ENCODE assay signal across 1 cellular context in the genomic region with DNA sequence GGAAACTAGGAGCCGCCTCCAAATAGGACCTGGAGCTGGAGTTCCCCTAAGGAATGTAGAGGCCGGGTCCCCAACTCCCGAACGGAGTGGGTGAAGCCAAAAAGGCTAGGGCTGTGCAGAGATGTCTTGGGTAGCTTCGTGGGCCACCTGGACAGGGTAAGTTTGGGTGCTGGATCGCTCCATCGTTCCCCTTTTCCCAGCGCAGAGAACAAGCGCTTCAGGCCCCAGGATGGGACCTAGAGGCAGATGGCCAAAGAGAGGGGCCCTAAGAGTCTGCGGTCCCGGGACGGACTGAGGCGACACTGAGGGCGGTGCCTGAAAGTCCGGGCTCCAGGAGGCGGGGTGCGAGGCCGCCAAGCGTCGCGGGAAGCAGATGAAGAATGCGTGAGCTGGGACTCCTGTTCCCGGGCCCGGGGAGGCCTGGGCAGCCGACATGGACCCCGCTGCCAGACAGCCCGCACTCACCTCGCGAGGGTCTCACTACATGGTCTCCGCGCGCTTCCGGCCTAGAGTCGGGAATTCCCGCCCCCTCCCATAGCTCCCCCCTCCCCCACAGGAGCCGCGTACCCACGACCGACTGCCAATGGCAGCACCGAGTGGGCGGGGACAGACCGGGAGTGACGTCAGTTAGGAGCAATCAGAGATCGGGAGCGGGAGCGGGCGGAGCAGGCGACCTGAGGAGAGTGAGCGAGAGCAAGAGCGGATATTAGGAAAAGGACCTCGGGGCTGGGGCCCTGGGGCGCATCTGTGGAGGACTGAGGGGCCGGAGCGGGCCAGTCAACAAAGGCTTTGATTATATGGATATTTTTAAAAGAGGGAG.
TF ChIP-seq lines count a peak whose summit lies in the region.

TSS of gene SLC39A1 (minus strand) at position 508 of the 820 bp plus-strand sequence. CDS start 822 bp downstream, outside the sequence.

TF ChIP-seq in GM23338, 12 proteins besides CTCF, POLR2A, EP300 and RAD21 (continued from another document):
- TF ChIP-seq, protein P1, sequence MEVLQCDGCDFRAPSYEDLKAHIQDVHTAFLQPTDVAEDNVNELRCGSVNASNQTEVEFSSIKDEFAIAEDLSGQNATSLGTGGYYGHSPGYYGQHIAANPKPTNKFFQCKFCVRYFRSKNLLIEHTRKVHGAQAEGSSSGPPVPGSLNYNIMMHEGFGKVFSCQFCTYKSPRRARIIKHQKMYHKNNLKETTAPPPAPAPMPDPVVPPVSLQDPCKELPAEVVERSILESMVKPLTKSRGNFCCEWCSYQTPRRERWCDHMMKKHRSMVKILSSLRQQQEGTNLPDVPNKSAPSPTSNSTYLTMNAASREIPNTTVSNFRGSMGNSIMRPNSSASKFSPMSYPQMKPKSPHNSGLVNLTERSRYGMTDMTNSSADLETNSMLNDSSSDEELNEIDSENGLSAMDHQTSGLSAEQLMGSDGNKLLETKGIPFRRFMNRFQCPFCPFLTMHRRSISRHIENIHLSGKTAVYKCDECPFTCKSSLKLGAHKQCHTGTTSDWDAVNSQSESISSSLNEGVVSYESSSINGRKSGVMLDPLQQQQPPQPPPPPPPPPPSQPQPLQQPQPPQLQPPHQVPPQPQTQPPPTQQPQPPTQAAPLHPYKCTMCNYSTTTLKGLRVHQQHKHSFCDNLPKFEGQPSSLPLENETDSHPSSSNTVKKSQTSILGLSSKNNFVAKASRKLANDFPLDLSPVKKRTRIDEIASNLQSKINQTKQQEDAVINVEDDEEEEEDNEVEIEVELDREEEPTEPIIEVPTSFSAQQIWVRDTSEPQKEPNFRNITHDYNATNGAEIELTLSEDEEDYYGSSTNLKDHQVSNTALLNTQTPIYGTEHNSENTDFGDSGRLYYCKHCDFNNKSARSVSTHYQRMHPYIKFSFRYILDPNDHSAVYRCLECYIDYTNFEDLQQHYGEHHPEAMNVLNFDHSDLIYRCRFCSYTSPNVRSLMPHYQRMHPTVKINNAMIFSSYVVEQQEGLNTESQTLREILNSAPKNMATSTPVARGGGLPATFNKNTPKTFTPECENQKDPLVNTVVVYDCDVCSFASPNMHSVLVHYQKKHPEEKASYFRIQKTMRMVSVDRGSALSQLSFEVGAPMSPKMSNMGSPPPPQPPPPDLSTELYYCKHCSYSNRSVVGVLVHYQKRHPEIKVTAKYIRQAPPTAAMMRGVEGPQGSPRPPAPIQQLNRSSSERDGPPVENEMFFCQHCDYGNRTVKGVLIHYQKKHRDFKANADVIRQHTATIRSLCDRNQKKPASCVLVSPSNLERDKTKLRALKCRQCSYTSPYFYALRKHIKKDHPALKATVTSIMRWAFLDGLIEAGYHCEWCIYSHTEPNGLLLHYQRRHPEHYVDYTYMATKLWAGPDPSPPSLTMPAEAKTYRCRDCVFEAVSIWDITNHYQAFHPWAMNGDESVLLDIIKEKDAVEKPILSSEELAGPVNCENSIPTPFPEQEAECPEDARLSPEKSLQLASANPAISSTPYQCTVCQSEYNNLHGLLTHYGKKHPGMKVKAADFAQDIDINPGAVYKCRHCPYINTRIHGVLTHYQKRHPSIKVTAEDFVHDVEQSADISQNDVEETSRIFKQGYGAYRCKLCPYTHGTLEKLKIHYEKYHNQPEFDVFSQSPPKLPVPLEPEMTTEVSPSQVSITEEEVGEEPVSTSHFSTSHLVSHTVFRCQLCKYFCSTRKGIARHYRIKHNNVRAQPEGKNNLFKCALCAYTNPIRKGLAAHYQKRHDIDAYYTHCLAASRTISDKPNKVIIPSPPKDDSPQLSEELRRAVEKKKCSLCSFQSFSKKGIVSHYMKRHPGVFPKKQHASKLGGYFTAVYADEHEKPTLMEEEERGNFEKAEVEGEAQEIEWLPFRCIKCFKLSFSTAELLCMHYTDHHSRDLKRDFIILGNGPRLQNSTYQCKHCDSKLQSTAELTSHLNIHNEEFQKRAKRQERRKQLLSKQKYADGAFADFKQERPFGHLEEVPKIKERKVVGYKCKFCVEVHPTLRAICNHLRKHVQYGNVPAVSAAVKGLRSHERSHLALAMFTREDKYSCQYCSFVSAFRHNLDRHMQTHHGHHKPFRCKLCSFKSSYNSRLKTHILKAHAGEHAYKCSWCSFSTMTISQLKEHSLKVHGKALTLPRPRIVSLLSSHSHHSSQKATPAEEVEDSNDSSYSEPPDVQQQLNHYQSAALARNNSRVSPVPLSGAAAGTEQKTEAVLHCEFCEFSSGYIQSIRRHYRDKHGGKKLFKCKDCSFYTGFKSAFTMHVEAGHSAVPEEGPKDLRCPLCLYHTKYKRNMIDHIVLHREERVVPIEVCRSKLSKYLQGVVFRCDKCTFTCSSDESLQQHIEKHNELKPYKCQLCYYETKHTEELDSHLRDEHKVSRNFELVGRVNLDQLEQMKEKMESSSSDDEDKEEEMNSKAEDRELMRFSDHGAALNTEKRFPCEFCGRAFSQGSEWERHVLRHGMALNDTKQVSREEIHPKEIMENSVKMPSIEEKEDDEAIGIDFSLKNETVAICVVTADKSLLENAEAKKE (CRISPR knock-in tag; IDR thresholded peaks at IDR 0.05) = no peak
- TF ChIP-seq JUNB (IDR thresholded peaks at IDR 0.05; ENCODE audit: unreplicated experiment) (no peak), REST (IDR thresholded peaks at IDR 0.05; ENCODE audit: unreplicated experiment) (peak; percentile 19), NANOG (IDR thresholded peaks at IDR 0.05; ENCODE audit: borderline replicate concordance) (no peak), EZH2 (IDR thresholded peaks at IDR 0.05; ENCODE audit: low read depth, unreplicated experiment) (no peak), CREB1 (CRISPR knock-in tag; IDR thresholded peaks at IDR 0.05; ENCODE audit: low read depth) (peak; percentile 90), POLR2AphosphoS5 (IDR thresholded peaks at IDR 0.05; ENCODE audit: low read depth) (peak; percentile 77), ZNF331 (CRISPR knock-in tag; IDR thresholded peaks at IDR 0.05; ENCODE audit: low read depth) (no peak)
